9 cellular contexts compared by ENCODE assay signal in the genomic region with DNA sequence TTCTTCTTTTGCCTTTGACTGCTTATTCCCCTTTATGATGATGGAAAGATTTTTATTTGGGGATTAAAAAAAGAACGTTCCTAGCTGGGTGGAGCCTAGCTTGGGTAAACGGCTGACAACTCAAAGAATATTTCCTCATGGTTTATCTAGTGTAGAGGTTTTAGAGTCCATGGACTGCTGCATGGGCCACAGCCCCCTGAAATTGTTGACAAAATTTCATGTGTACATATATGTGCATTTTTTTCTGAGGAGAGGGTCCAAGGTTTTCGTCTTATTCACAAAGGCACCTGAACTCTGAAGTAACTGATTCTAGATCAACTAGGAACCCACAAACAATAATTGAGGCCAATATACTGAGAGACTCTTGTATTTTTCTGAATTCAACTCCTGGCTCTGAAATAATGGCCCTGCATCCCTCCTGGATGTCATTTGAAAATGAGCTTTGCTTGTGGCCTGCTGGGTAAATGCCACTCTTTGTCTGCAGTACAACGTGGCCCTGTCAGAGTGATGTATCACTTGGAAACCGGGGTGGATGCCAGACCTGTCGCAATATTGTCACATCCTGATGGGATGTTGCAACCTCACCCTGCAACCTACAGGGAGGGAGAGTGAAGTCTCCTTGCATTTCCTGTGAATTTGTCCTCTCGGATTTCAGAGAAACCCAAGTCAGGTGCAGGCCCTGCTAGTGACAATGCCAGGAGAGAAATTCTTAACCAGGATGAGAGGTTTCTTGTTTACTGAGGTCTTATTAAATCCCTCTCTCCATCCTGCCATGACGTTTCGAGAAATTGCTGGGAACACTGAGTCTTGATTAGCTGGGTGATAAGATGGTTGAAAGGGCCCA. TPM values are rescaled to one million over a fixed set of nuclear protein-coding genes. Genes with fewer than 3 reads are reported as not detected.
DNase-seq lines count a peak whose midpoint lies in the region; ATAC-seq and TF ChIP-seq lines count a peak whose summit lies in the region.
"Had no signal": no experiment of that assay in that cellular context is flagged by ENCODE, and none has a peak within 500 bp of the region (broad histone marks: within the 10 kb centered on the region; RNA-seq: fewer than 3 reads in every experiment).

No MANE protein-coding gene starts in this region.

- TF ChIP-seq POLR2A in transverse colon (IDR thresholded peaks at IDR 0.05) = no peak

- no peak for ATAC-seq in GM21717 (IDR thresholded peaks at IDR 0.05; ENCODE audit: unreplicated experiment)
- ATAC-seq in GM21390 (IDR thresholded peaks at IDR 0.05; ENCODE audit: unreplicated experiment) = no peak

- no peaks in the 10 kb centered on the region for H3K27me3 ChIP-seq in transverse colon
- H3K27me3 ChIP-seq: BLaER1 had no signal

- TF ChIP-seq EP300 in transverse colon (IDR thresholded peaks at IDR 0.05; ENCODE audit: low read depth) = no peak

- TF ChIP-seq CTCF in transverse colon (IDR thresholded peaks at IDR 0.05) = no peak

- no peak overlapping the region for H3K4me3 ChIP-seq in transverse colon
- H3K4me3 ChIP-seq: BLaER1 had no signal

- DNase-seq in NCI-H1417 (lab: John Stamatoyannopoulos, UW) = peak; percentile 34 to 72 (median 51)
- DNase-seq in NCI-H1417 treated with DMSO at 0.1 percent for 48 hours (lab: John Stamatoyannopoulos, UW) = no peak
- peak; percentile 60 for DNase-seq in SKM-1 (lab: John Stamatoyannopoulos, UW; ENCODE audit: unreplicated experiment)
- DNase-seq in iPS-NIHi11 (ENCODE audit: low spot score) = peak; percentile 26
- DNase-seq in transverse colon = no peak
- DNase-seq in activated CD4-positive, CD25-positive, alpha-beta regulatory T cell treated with anti-CD3 and anti-CD28 coated beads, Interleukin-2, amount 50 U/mL, for 72 hours = no peak

- peaks cover 4 to 43% (median 13%) of the 10 kb centered on the region in 4 donors for H3K4me1 ChIP-seq in transverse colon
- H3K4me1 ChIP-seq: BLaER1 had no signal

- 46 to 50% methylated on average over 9 of the region's 9 CpGs for WGBS in transverse colon (ENCODE audit: low coverage in 1 of 2), 2 donors

- in situ Hi-C loops in transverse colon (cut with MboI; ENCODE audit: low pct_ligation_motif_present in 1 of 4, low pct_unique_long_range_greater_than_20kb in 1 of 4, low sequenced_read_pairs in 3 of 4) = no loop called here

- H3K36me3 ChIP-seq in transverse colon = peaks cover 0 to 25% (median 9%) of the 10 kb centered on the region in 4 donors
- H3K36me3 ChIP-seq: BLaER1 had no signal

- intact Hi-C loops in transverse colon (cut with DNase I; ENCODE audit: low total_unique reads) = no loop called here

- peak overlapping the region in 3 of 4 donors; percentile 27 to 49 (median 28) for H3K27ac ChIP-seq in transverse colon
- H3K27ac ChIP-seq: BLaER1 had no signal

- no peaks in the 10 kb centered on the region for H3K9me3 ChIP-seq in transverse colon
- H3K9me3 ChIP-seq: BLaER1 had no signal

RNA-seq across cellular contexts. Expression of gene EHF, which starts 33.8 kb away (rescaled TPM):
- total RNA-seq in transverse colon = 100 to 1,000 TPM; 206 to 406 (median 262) TPM

Comparison
In these comparisons a context has a peak if more than half of its experiments do, and no peak if none do; other contexts are left out.
1. DNase-seq: peak in NCI-H1417 (3 of 3), SKM-1 (single experiment) and iPS-NIHi11 (single experiment); none in NCI-H1417 treated with DMSO at 0.1 percent for 48 hours (single experiment), transverse colon (single experiment) and activated CD4-positive, CD25-positive, alpha-beta regulatory T cell treated with anti-CD3 and anti-CD28 coated beads, Interleukin-2, amount 50 U/mL, for 72 hours (single experiment).